Comparison of ENCODE assay signal across 31 cellular contexts in genomic region chr10:133060466-133060865, GRCh38. TPM values are rescaled to one million over a fixed set of nuclear protein-coding genes. Genes with fewer than 3 reads are reported as not detected.
"Had no signal": no experiment of that assay in that cellular context is flagged by ENCODE, and none has a peak within 500 bp of the region (broad histone marks: within the 10 kb centered on the region; RNA-seq: fewer than 3 reads in every experiment).

No MANE protein-coding gene starts in this region.

- H3K4me1 ChIP-seq: parathyroid adenoma, psoas muscle, right lobe of liver, sigmoid colon, stomach, thyroid gland, upper lobe of left lung, uterus had no signal

- H3K27ac Mint-ChIP-seq: naive B cell; naive thymus-derived CD8-positive, alpha-beta T cell; natural killer cell treated with Interleukin-12 subunit alpha and Interleukin-12 subunit beta and Interleukin-15 and Interleukin-18, amount 100 ng/mL, for 72 hours; nephron progenitor cell; progenitor cell of endocrine pancreas; stimulated activated effector memory CD8-positive, alpha-beta T cell treated with anti-CD3 and anti-CD28 coated beads, Interleukin-12 subunit alpha, Interleukin-12 subunit beta, amount 100 ng/mL, for 72 hours; stimulated activated naive B cell treated with anti-CD40 and anti-IgM and Interleukin-4, amounts not matched to agents 10 μg/mL and 1 μg/mL and 100 μg/mL, for 72 hours had no signal

- ATAC-seq: naive thymus-derived CD8-positive, alpha-beta T cell; psoas muscle; right cardiac atrium; stimulated activated effector memory CD8-positive, alpha-beta T cell treated with anti-CD3 and anti-CD28 coated beads, Interleukin-12 subunit alpha, Interleukin-12 subunit beta, amount 100 ng/mL, for 72 hours; stimulated activated naive B cell treated with anti-CD40 and anti-IgM and Interleukin-4, amounts not matched to agents 10 μg/mL and 1 μg/mL and 100 μg/mL, for 72 hours had no signal

- H3K9me3 ChIP-seq: ovary, psoas muscle, right lobe of liver, sigmoid colon, stomach, thoracic aorta, thyroid gland, tibial nerve, upper lobe of left lung, uterus had no signal

- H3K4me3 Mint-ChIP-seq: naive B cell; natural killer cell treated with Interleukin-12 subunit alpha and Interleukin-12 subunit beta and Interleukin-15 and Interleukin-18, amount 100 ng/mL, for 72 hours; nephron progenitor cell; neural crest cell; stimulated activated effector memory CD8-positive, alpha-beta T cell treated with anti-CD3 and anti-CD28 coated beads, Interleukin-12 subunit alpha, Interleukin-12 subunit beta, amount 100 ng/mL, for 72 hours; stimulated activated naive B cell treated with anti-CD40 and anti-IgM and Interleukin-4, amounts not matched to agents 10 μg/mL and 1 μg/mL and 100 μg/mL, for 72 hours had no signal

- H3K27ac ChIP-seq: ovary, parathyroid adenoma, psoas muscle, right lobe of liver, sigmoid colon, stomach, thoracic aorta, thyroid gland, tibial nerve, upper lobe of left lung, uterus had no signal

- H2AFZ ChIP-seq: parathyroid adenoma had no signal

- H3K4me3 ChIP-seq: ovary, psoas muscle, right lobe of liver, sigmoid colon, stomach, thoracic aorta, thyroid gland, tibial nerve, upper lobe of left lung, uterus had no signal

- H3K9ac ChIP-seq: parathyroid adenoma had no signal

- H3K9me3 Mint-ChIP-seq: naive thymus-derived CD8-positive, alpha-beta T cell; natural killer cell treated with Interleukin-12 subunit alpha and Interleukin-12 subunit beta and Interleukin-15 and Interleukin-18, amount 100 ng/mL, for 72 hours; neural crest cell; stimulated activated effector memory CD8-positive, alpha-beta T cell treated with anti-CD3 and anti-CD28 coated beads, Interleukin-12 subunit alpha, Interleukin-12 subunit beta, amount 100 ng/mL, for 72 hours had no signal

- H3K79me2 ChIP-seq: parathyroid adenoma had no signal

- FAIRE-seq: small intestine had no signal

- H3K27me3 ChIP-seq: ovary, right lobe of liver, thyroid gland, upper lobe of left lung, uterus had no signal

- DNase-seq: naive B cell; naive thymus-derived CD8-positive, alpha-beta T cell; nephron progenitor cell; occipital lobe; ovary; psoas muscle; right lobe of liver; sigmoid colon; small intestine; stimulated activated CD4-positive, alpha-beta T cell treated with anti-CD3 and anti-CD28 coated beads, Interleukin-15, amount 100 ng/mL, for 24 hours; stimulated activated CD4-positive, alpha-beta T cell treated with anti-CD3 and anti-CD28 coated beads, Interleukin-2, amount 100 ng/mL, for 24 hours; stimulated activated CD4-positive, alpha-beta T cell treated with anti-CD3 and anti-CD28 coated beads, Interleukin-2, amount 100 ng/mL, for 48 hours; stimulated activated CD4-positive, alpha-beta T cell treated with anti-CD3 and anti-CD28 coated beads, Interleukin-4, amount 100 ng/mL, for 24 hours; stimulated activated naive B cell treated with anti-CD40 and anti-IgM and Interleukin-4, amounts not matched to agents 10 μg/mL and 1 μg/mL and 100 μg/mL, for 72 hours; stimulated activated naive CD4-positive, alpha-beta T cell treated with Interleukin-2 at 50 U/mL for 16 hours; stomach; thyroid gland; trophoblast cell; uterus had no signal

- H3K36me3 ChIP-seq: ovary, right lobe of liver, sigmoid colon, stomach, thoracic aorta, thyroid gland, tibial nerve, upper lobe of left lung, uterus had no signal

RNA-seq across cellular contexts. Expression of gene ADGRA1, which starts 27.3 kb away (rescaled TPM):
- total RNA-seq: naive thymus-derived CD8-positive, alpha-beta T cell; natural killer cell treated with Interleukin-12 subunit alpha and Interleukin-12 subunit beta and Interleukin-15 and Interleukin-18, amount 100 ng/mL, for 72 hours; osteoblast; renal cortical epithelial cell; thoracic aorta; urinary bladder had no signal
- polyA plus RNA-seq: naive thymus-derived CD8-positive, alpha-beta T cell; ovary; stomach had no signal
